ENCODE assay signal across 8 cellular contexts in the genomic region with DNA sequence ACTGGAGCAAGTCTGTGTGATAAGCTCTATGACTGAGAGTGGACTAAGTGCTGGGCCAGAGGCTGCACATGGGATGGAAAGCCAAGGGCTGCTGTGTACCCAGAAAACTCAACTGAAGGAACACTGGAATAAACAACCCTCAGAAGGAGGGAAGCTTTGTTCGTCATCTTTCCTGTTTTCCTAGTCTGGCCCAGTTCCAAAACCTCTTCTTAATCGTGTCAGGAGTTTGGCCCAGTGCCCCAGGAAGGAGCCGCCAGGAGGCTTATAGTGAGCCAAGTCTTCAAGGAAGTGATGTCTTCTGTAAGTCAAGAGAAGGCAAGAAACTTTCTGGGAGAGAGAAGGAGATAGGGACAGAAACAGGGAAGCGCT. TPM values are rescaled to one million over a fixed set of nuclear protein-coding genes. Genes with fewer than 3 reads are reported as not detected.
DNase-seq lines count a peak whose midpoint lies in the region; ATAC-seq, FAIRE-seq and TF ChIP-seq lines count a peak whose summit lies in the region.

No MANE protein-coding gene starts in this region.

- DNase-seq in A673 (ENCODE audit: low spot score) (peak; percentile 96), Karpas-422 (no peak), K562 (ENCODE audit: extremely low read depth in 1 of 4, low spot score in 3 of 4) (peak in 1 of 4 experiments; percentile 51), NOMO-1 (lab: John Stamatoyannopoulos, UW; ENCODE audit: unreplicated experiment in 2 of 2) (no peak), NCI-H2081 treated with DMSO at 0.1 percent for 48 hours (lab: John Stamatoyannopoulos, UW) (no peak)

- no peaks in the 10 kb centered on the region for H3K9me2 ChIP-seq in Karpas-422 (replicated peaks; ENCODE audit: insufficient read depth, low read length)

- H3K27ac ChIP-seq in A673 (ENCODE audit: low read depth, low read length, poor library complexity, severe bottlenecking): peak overlapping the region; percentile 88
- peak overlapping the region; percentile 96 for H3K27ac ChIP-seq in Karpas-422 (ENCODE audit: low read length)
- H3K27ac ChIP-seq in K562 (ENCODE audit: extremely low read depth, low read depth, low read length): no peak overlapping the region; the same call in 2 of the 3 replicates
- H3K27ac ChIP-seq in liver (ENCODE audit: low read depth in 1 of 2, low read length in 2 of 2): peak overlapping the region; percentile 41 to 64

- ATAC-seq in K562 (no peak), GM19328 (IDR thresholded peaks at IDR 0.05; ENCODE audit: unreplicated experiment) (no peak), GM21360 (IDR thresholded peaks at IDR 0.05; ENCODE audit: unreplicated experiment) (no peak)

- POLR2A ChIA-PET in A673 (lab: Charles Lee; ENCODE audit: low non-redundant PET): no interaction called here
- POLR2A ChIA-PET in K562 (lab: Yijun Ruan, JAX): interaction anchor here (0.7 to 1.0 kb wide), 2 partner anchors 12 to 36 kb away, joined by 3 to 4 read pairs; no protein-coding TSS in a partner anchor

- no peaks in the 10 kb centered on the region for H3K9me1 ChIP-seq in K562 (ENCODE audit: control insufficient read depth, insufficient read depth, low read length)

- H3K27me3 ChIP-seq in A673 (replicated peaks; ENCODE audit: insufficient read depth, low read depth, low read length, poor library complexity): no peaks in the 10 kb centered on the region
- H3K27me3 ChIP-seq in Karpas-422 (ENCODE audit: low read length): no peaks in the 10 kb centered on the region
- no peaks in the 10 kb centered on the region for H3K27me3 ChIP-seq in K562 (ENCODE audit: control insufficient read depth in 2 of 2, insufficient read depth in 2 of 2, low read length in 2 of 2)
- H3K27me3 ChIP-seq in liver (ENCODE audit: control insufficient read depth in 4 of 4, insufficient read depth in 4 of 4, low read length in 3 of 4): no peaks in the 10 kb centered on the region

- intact Hi-C loops in A673 (cut with micrococcal nuclease; ENCODE audit: unreplicated experiment) (no loop called here), K562 (cut with micrococcal nuclease) (no loop called here)

- in situ Hi-C loops in K562 (cut with MboI): no loop called here

- H3K79me2 ChIP-seq in Karpas-422 (ENCODE audit: low read length) (no peaks in the 10 kb centered on the region), K562 (ENCODE audit: control insufficient read depth, insufficient read depth, low read length) (no peaks in the 10 kb centered on the region)

- H3K36me3 ChIP-seq in A673 (ENCODE audit: insufficient read depth, low read length, poor library complexity, severe bottlenecking) (no peaks in the 10 kb centered on the region), Karpas-422 (ENCODE audit: insufficient read depth, low read length) (no peaks in the 10 kb centered on the region), K562 (ENCODE audit: control insufficient read depth, insufficient read depth, low read length) (no peaks in the 10 kb centered on the region), liver (ENCODE audit: control insufficient read depth in 4 of 4, insufficient read depth in 3 of 4, low read depth in 1 of 4, low read length in 3 of 4) (no peaks in the 10 kb centered on the region)

- no peaks in the 10 kb centered on the region for H4K20me1 ChIP-seq in Karpas-422 (ENCODE audit: insufficient read depth, low read depth, low read length)
- H4K20me1 ChIP-seq in K562 (replicated peaks; ENCODE audit: control insufficient read depth, insufficient read depth, low read length): no peaks in the 10 kb centered on the region

- no peak for TF ChIP-seq CTCF in A673 (conservative IDR thresholded peaks at IDR 0.05; ENCODE audit: low read depth, low read length)
- TF ChIP-seq CTCF in K562 (IDR thresholded peaks at IDR 0.05 in 2 of 3, conservative IDR thresholded peaks at IDR 0.05 in 1 of 3; ENCODE audit: insufficient read depth in 2 of 3, low read depth in 1 of 3, low read length in 3 of 3): 0 out of 6 replicates have a peak, but pooled peaks of 1 of the 3 experiments have one; percentile 2
- TF ChIP-seq CTCF in liver (IDR thresholded peaks at IDR 0.05; ENCODE audit: low read depth, low read length, missing input control): no peak

- no TSS peak for BruUV-seq in A673 (replicated peaks; lab: Mats Ljungman, UMichigan)
- no TSS peak for BruUV-seq in K562 (replicated peaks; lab: Mats Ljungman, UMichigan)

- H3K4me2 ChIP-seq in Karpas-422 (ENCODE audit: low read depth, low read length, poor library complexity, severe bottlenecking) (peak overlapping the region; percentile 52), K562 (ENCODE audit: insufficient read depth, low read length) (no peak overlapping the region)

- H2AFZ ChIP-seq in Karpas-422 (ENCODE audit: low read length) (no peak overlapping the region), K562 (ENCODE audit: low read depth, low read length) (peak overlapping the region; percentile 47)

- 4% methylated on average over 3 of the region's 4 CpGs for WGBS in K562 (ENCODE audit: insufficient coverage, low coverage, missing lambda C conversion rate)
- 50% methylated on average over 4 of the region's 4 CpGs for WGBS in liver

- no peak for TF ChIP-seq EP300 in K562 (IDR thresholded peaks at IDR 0.05; ENCODE audit: low read length)

- CTCF ChIA-PET in A673 (lab: Charles Lee) (interaction anchor here (1.1 kb wide), 1 partner anchor 15 kb away, joined by 4 read pairs; no protein-coding TSS in a partner anchor), K562 (lab: Yijun Ruan, JAX; ENCODE audit: low intra/inter-chr PET ratio) (no interaction called here)

- TF ChIP-seq POLR2A in K562 (conservative IDR thresholded peaks at IDR 0.05): no peak

- H3K9ac ChIP-seq in Karpas-422 (ENCODE audit: low read length) (peak overlapping the region; percentile 71), K562 (ENCODE audit: insufficient read depth in 1 of 2, low read depth in 2 of 2, low read length in 2 of 2) (no peak overlapping the region), liver (ENCODE audit: low read depth in 1 of 2, low read length in 2 of 2) (no peak overlapping the region)

- TF ChIP-seq RAD21 in K562 (CRISPR knock-in tag; conservative IDR thresholded peaks at IDR 0.05 in 1 of 2, IDR thresholded peaks at IDR 0.05 in 1 of 2): no peak
- no peak for TF ChIP-seq RAD21 in liver (IDR thresholded peaks at IDR 0.05)

- no peak overlapping the region for H3K4me3 ChIP-seq in A673 (ENCODE audit: low read depth, low read length, poor library complexity, severe bottlenecking)
- H3K4me3 ChIP-seq in Karpas-422 (ENCODE audit: low read length): peak overlapping the region; percentile 9; the same call in 1 of the 2 replicates
- no peak overlapping the region for H3K4me3 ChIP-seq in K562
- no peak overlapping the region for H3K4me3 ChIP-seq in liver (ENCODE audit: low read depth in 1 of 3, low read length in 3 of 3)

- H3K4me1 ChIP-seq in A673 (ENCODE audit: insufficient read depth, low read length, poor library complexity, severe bottlenecking) (peaks cover 50% of the 10 kb centered on the region), Karpas-422 (ENCODE audit: low read length) (peaks cover 81% of the 10 kb centered on the region), K562 (replicated peaks in 1 of 2; ENCODE audit: control insufficient read depth in 2 of 2, insufficient read depth in 2 of 2, low read length in 2 of 2) (peaks cover 38 to 59% of the 10 kb centered on the region in 2 experiments), liver (ENCODE audit: control insufficient read depth in 4 of 4, insufficient read depth in 4 of 4, low read length in 3 of 4) (peaks cover 0 to 4% (median 1%) of the 10 kb centered on the region in 4 donors)

- no peak for FAIRE-seq in K562 (lab: Jason Lieb, UNC)

- peaks cover 11% of the 10 kb centered on the region for H3K9me3 ChIP-seq in A673 (ENCODE audit: low read depth, low read length, poor library complexity, severe bottlenecking)
- no peaks in the 10 kb centered on the region for H3K9me3 ChIP-seq in Karpas-422 (ENCODE audit: low read length)
- H3K9me3 ChIP-seq in K562 (replicated peaks; ENCODE audit: control insufficient read depth, insufficient read depth, low read depth, low read length): 0 out of 2 replicates have a peak, but pooled peaks cover 2% of the 10 kb centered on the region
- H3K9me3 ChIP-seq in liver (ENCODE audit: control insufficient read depth in 4 of 4, low read length in 3 of 4): peaks cover 0 to 5% (median 2%) of the 10 kb centered on the region in 4 donors

TF ChIP-seq in K562, 482 proteins besides CTCF, POLR2A, EP300 and RAD21 (continues in another document):
- TF ChIP-seq SIN3B (IDR thresholded peaks at IDR 0.05; ENCODE audit: low read depth) (no peak), TAF1 (IDR thresholded peaks at IDR 0.05; ENCODE audit: control insufficient read depth, extremely low read depth, insufficient read depth, low read length, severe bottlenecking) (no peak), CBX3 (IDR thresholded peaks at IDR 0.05; ENCODE audit: borderline replicate concordance in 1 of 2, low read length in 2 of 2) (no peak), HCFC1 (IDR thresholded peaks at IDR 0.05; ENCODE audit: low read depth, low read length) (no peak)

TF ChIP-seq in liver, 16 proteins besides CTCF, POLR2A, EP300 and RAD21:
- TF ChIP-seq, protein P1, sequence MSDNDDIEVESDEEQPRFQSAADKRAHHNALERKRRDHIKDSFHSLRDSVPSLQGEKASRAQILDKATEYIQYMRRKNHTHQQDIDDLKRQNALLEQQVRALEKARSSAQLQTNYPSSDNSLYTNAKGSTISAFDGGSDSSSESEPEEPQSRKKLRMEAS (IDR thresholded peaks at IDR 0.05): peak; percentile 34
- TF ChIP-seq NR2F2 (IDR thresholded peaks at IDR 0.05) (peak; percentile 22), YY1 (IDR thresholded peaks at IDR 0.05) (no peak)

RNA-seq across cellular contexts. Expression of a gene that starts 23.3 kb away (rescaled TPM):
- total RNA-seq in A673 (2021) (108 and 125 TPM in 2 replicates), K562 (2014; rRNA removed) (26.0 and 26.7 TPM in 2 replicates), K562 (2014; rRNA removed; fragmentation: Illumina TruSeq; extraction: Trizol) (44.6 and 46.7 TPM in 2 replicates), K562 (2015; rRNA removed; fragmentation: Illumina TruSeq; extraction: Trizol) (38.6 and 39.6 TPM in 2 replicates), K562 (2021) (86.0 and 95.6 TPM in 2 replicates), liver (10 to 100 TPM; 21.1 to 62.1 TPM)
- 89.5 and 101 TPM in 2 replicates for total RNA-seq in Karpas-422 (2014; rRNA removed; shearing (Covaris generic); ENCODE audit: low replicate concordance)
- 9.4 and 30.0 TPM in 2 replicates for total RNA-seq in K562 (2011; cell fraction: chromatin; rRNA removed; ENCODE audit: low replicate concordance)
- 7.2 and 9.3 TPM in 2 replicates for total RNA-seq in K562 (2011; cell fraction: nucleolus; rRNA removed)
- total RNA-seq in K562 (2011; cell fraction: nucleoplasm; rRNA removed): 10.3 and 14.0 TPM in 2 replicates
- polyA plus RNA-seq in K562 (2011; rRNA removed) (17.3 and 26.4 TPM in 2 replicates), K562 (2014; fragmentation: Illumina TruSeq; extraction: Trizol) (101 and 127 TPM in 2 replicates), K562 (2014; fragmentation: Nextera tagmentation; extraction: Ambion mirVana) (10 to 100 TPM; 29.2 to 38.2 TPM), K562 (2014; rRNA removed) (40.9 and 50.4 TPM in 2 replicates), liver (10 to 100 TPM; 13.7 to 17.8 TPM)
- 6.0 and 13.1 TPM in 2 replicates for polyA plus RNA-seq in K562 (2011; cell fraction: cytosol; rRNA removed)
- 16.4 and 19.7 TPM in 2 replicates for polyA plus RNA-seq in K562 (2011; cell fraction: nucleus; rRNA removed)
- polyA plus RNA-seq in K562 (2012): 68.8 and 90.2 TPM in 2 replicates
- polyA minus RNA-seq in K562 (2011; rRNA and poly(A)+ RNA removed): 30.9 and 35.0 TPM in 2 replicates
- polyA minus RNA-seq in K562 (2011; cell fraction: cytosol; rRNA and poly(A)+ RNA removed): 43.7 and 44.8 TPM in 2 replicates
- polyA minus RNA-seq in K562 (2011; cell fraction: nucleus; rRNA and poly(A)+ RNA removed): 9.3 and 13.1 TPM in 2 replicates
